Comparison of ENCODE assay signal across 22 cellular contexts in the genomic region with DNA sequence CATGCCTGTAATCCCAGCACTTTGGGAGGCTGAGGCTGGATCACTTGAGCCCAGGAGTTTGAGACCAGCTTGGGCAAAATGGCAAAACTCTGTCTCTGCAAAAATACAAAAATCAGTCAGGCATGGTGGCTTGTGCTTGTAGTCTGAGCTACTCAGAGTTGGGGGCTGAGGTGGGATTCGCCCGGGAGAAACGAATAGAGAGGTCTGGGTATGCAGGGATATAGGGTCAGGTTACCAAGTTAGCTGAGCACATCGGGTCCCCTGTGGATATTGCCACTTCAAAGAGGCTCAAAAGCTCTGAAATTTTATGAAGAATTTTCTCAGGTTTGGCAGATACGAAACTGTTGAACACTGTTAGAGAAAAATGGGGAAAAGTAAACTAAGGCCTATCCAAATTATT.
"Had no signal": no experiment of that assay in that cellular context is flagged by ENCODE, and none has a peak within 500 bp of the region (broad histone marks: within the 10 kb centered on the region; RNA-seq: fewer than 3 reads in every experiment).

No MANE protein-coding gene starts in this region.

- H3K9me3 ChIP-seq: gastrocnemius medialis, neutrophil, spleen, thoracic aorta, transverse colon had no signal

- DNase-seq: cerebellar nuclear complex; dermis blood vessel endothelial cell; effector CD8-positive, alpha-beta T cell; gastrocnemius medialis; kidney; left cardiac atrium; left ventricle myocardium superior; mesenchymal stem cell; midbrain; posterior cingulate gyrus; spleen; stimulated activated CD4-positive, alpha-beta T cell treated with anti-CD3 and anti-CD28 coated beads, Interleukin-15, amount 100 ng/mL, for 24 hours; stimulated activated CD4-positive, alpha-beta T cell treated with anti-CD3 and anti-CD28 coated beads, Interleukin-1b, Interleukin-23, amount 100 ng/mL, for 48 hours; stimulated activated CD4-positive, alpha-beta T cell treated with anti-CD3 and anti-CD28 coated beads, Interleukin-4, amount 100 ng/mL, for 24 hours; transverse colon had no signal

- H3K4me3 ChIP-seq: gastrocnemius medialis, lung, spleen, thoracic aorta, transverse colon had no signal

- H3K36me3 ChIP-seq: gastrocnemius medialis, neutrophil, spleen, thoracic aorta, transverse colon had no signal

- FAIRE-seq: colon, kidney, urothelium cell line had no signal

- H3K27me3 ChIP-seq: gastrocnemius medialis, neutrophil, spleen, transverse colon had no signal

- ATAC-seq: gastrocnemius medialis; left cardiac atrium; left ventricle myocardium superior; sciatic nerve; stimulated activated memory B cell treated with anti-CD40 and anti-IgM and Interleukin-4, amounts not matched to agents 10 μg/mL and 1 μg/mL and 100 μg/mL, for 72 hours had no signal

- H3K27ac ChIP-seq: gastrocnemius medialis, neutrophil, spleen, thoracic aorta, transverse colon had no signal
